23 cellular contexts compared by ENCODE assay signal in genomic region chr16:6265956-6266355, GRCh38.
"Had no signal": no experiment of that assay in that cellular context is flagged by ENCODE, and none has a peak within 500 bp of the region (broad histone marks: within the 10 kb centered on the region; RNA-seq: fewer than 3 reads in every experiment).

No MANE protein-coding gene starts in this region.

- DNase-seq: kidney; left colon; left lung; mesendoderm; naive B cell; natural killer cell; nephron progenitor cell; ovary; right lobe of liver; stimulated activated CD4-positive, alpha-beta T cell treated with anti-CD3 and anti-CD28 coated beads, Interleukin-15, amount 100 ng/mL, for 24 hours; stimulated activated CD4-positive, alpha-beta T cell treated with anti-CD3 and anti-CD28 coated beads, Interleukin-2, amount 100 ng/mL, for 24 hours; stimulated activated CD4-positive, alpha-beta T cell treated with anti-CD3 and anti-CD28 coated beads, Interleukin-4, amount 100 ng/mL, for 1 hour; stimulated activated naive B cell treated with anti-CD40 and anti-IgM and Interleukin-4, amounts not matched to agents 10 μg/mL and 1 μg/mL and 100 μg/mL, for 72 hours; stimulated activated naive CD8-positive, alpha-beta T cell treated with anti-CD3 and anti-CD28 coated beads, Interleukin-15, Interleukin-2, amounts not matched to agents 100 U/mL and 50 U/mL, for 24 hours; stomach; testis; thyroid gland; transverse colon; upper lobe of left lung had no signal

- H3K36me3 ChIP-seq: left lung, ovary, right atrium auricular region, right lobe of liver, stomach, thyroid gland, transverse colon, upper lobe of left lung, vagina had no signal

- H3K27ac ChIP-seq: left lung, ovary, right atrium auricular region, right lobe of liver, stomach, testis, thyroid gland, transverse colon, upper lobe of left lung, vagina had no signal

- H3K4me3 ChIP-seq: left lung, lung, ovary, right atrium auricular region, right lobe of liver, smooth muscle cell, stomach, testis, thyroid gland, transverse colon, upper lobe of left lung, vagina had no signal

- ATAC-seq: left colon; left lung; natural killer cell; right lobe of liver; stimulated activated naive B cell treated with anti-CD40 and anti-IgM and Interleukin-4, amounts not matched to agents 10 μg/mL and 1 μg/mL and 100 μg/mL, for 72 hours; stimulated activated naive CD8-positive, alpha-beta T cell treated with anti-CD3 and anti-CD28 coated beads, Interleukin-15, Interleukin-2, amounts not matched to agents 100 U/mL and 50 U/mL, for 24 hours had no signal

- H3K27me3 ChIP-seq: left lung, ovary, right atrium auricular region, right lobe of liver, stomach, testis, thyroid gland, transverse colon, upper lobe of left lung, vagina had no signal
